ENCODE assay signal across 8 cellular contexts in the genomic region with DNA sequence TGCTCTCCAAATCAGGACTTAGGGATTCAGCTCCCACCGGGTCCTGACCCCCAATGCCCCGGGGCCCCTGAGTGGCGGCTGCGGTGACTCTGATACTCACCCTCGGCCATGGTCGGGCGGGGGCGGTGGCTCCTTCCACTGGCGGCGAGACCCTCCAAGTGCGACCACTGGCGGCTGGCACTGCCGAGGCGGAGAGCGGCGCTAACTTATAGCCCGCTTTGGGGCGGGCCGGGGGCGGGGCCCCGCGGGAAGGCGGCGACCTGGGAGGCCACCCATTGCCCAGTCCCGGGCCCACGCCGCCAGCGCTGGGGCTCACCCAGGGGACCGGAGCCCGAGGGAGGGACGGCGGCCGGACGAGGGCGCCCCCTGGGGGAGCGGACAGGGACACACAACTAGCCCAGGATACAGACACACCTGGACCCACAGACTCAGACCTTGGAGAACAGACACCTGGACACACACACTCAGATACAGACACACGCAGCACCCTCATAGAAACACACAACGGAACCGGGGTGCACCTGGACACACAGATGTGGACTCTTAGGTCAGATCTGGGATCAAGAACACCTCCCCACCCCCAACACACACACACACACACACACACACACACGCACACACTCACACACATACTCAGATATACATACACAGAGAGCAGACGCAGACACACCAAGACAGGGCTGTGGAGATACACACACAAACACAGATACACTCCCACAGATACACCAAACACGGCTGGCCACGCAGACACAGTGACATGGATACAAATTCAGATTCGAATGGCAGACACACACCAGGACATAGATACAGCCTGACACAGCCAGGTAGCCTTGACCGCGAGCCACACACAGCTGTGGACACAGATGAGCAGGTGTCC. TPM values are rescaled to one million over a fixed set of nuclear protein-coding genes. Genes with fewer than 3 reads are reported as not detected.
DNase-seq lines count a peak whose midpoint lies in the region; ATAC-seq and TF ChIP-seq lines count a peak whose summit lies in the region.

A gene (minus strand): TSS at position 182 of the 877 bp plus-strand sequence. CDS start 72 bp downstream, at position 110.

- no peak within 1 kb of the TSS for H3K9ac ChIP-seq in rectal smooth muscle tissue (ENCODE audit: low read length)

- H3K9me3 ChIP-seq in AG04450 (ENCODE audit: control insufficient read depth, insufficient read depth, low read length) = no peaks in the 10 kb centered on the region

- 9 to 19% (median 14%) methylated on average over 33 to 46 of the region's 46 CpGs for WGBS in adipose tissue, 3 donors

- TF ChIP-seq CTCF in AG04450 (IDR thresholded peaks at IDR 0.05; ENCODE audit: low read depth, low read length) (peak; percentile 77), HL-60 (IDR thresholded peaks at IDR 0.05; ENCODE audit: insufficient read depth, low read length) (peak; percentile 54)

- no peaks in the 10 kb centered on the region for H3K36me3 ChIP-seq in rectal smooth muscle tissue (ENCODE audit: control insufficient read depth, insufficient read depth, low read length)

- DNase-seq in AG04450 (ENCODE audit: low read depth, low spot score) (no peak), HL-60 (ENCODE audit: low read depth in 1 of 2, low spot score in 1 of 2) (peak; percentile 46 to 60), SHP77 treated with DMSO at 0.1 percent for 48 hours (lab: John Stamatoyannopoulos, UW) (peak; percentile 15), left cardiac atrium (peak; percentile 91)

- H3K4me1 ChIP-seq in rectal smooth muscle tissue (ENCODE audit: control insufficient read depth, insufficient read depth, low read length) = peaks cover 14% of the 10 kb centered on the region

- no peaks in the 10 kb centered on the region for H3K27me3 ChIP-seq in AG04450 (ENCODE audit: control insufficient read depth, insufficient read depth, low read length)
- no peaks in the 10 kb centered on the region for H3K27me3 ChIP-seq in HL-60 (ENCODE audit: insufficient read depth, poor library complexity, severe bottlenecking)
- no peaks in the 10 kb centered on the region for H3K27me3 ChIP-seq in rectal smooth muscle tissue (ENCODE audit: control insufficient read depth, insufficient read depth, low read length)

- CTCF ChIA-PET in AG04450 (lab: Charles Lee) = interaction anchor here (0.5 to 2.3 kb wide), 15 partner anchors 20 to 113 kb away, joined by 3 to 15 read pairs (median 6); no protein-coding TSS in a partner anchor

- peak within 1 kb of the TSS; percentile 70 for H3K4me3 ChIP-seq in AG04450 (ENCODE audit: low read depth, low read length)
- peak within 1 kb of the TSS; percentile 8 for H3K4me3 ChIP-seq in HL-60 (replicated peaks; ENCODE audit: insufficient read depth, low read length)
- H3K4me3 ChIP-seq in rectal smooth muscle tissue (ENCODE audit: low read length) = peak within 1 kb of the TSS; percentile 69

- H3K27ac ChIP-seq in AG04450 (ENCODE audit: low read depth, low read length) (peak within 1 kb of the TSS; percentile 47), HL-60 (replicated peaks) (no peak within 1 kb of the TSS), adipose tissue (ENCODE audit: low read depth, low read length) (no peak within 1 kb of the TSS), rectal smooth muscle tissue (ENCODE audit: low read depth, low read length) (peak within 1 kb of the TSS; percentile 2)

- intact Hi-C loops in left cardiac atrium (cut with DNase I) = loop anchor here (5.0 kb wide), 2 partner anchors 93 to 108 kb away; no protein-coding TSS in a partner anchor

- POLR2A ChIA-PET in AG04450 (lab: Yijun Ruan, JAX) = interaction anchor here (0.9 to 1.6 kb wide), 3 partner anchors 21 to 92 kb away, joined by 3 to 4 read pairs (median 3); no protein-coding TSS in a partner anchor

- ATAC-seq in GM18868 (IDR thresholded peaks at IDR 0.05; ENCODE audit: unreplicated experiment) = peak; percentile 74
- peak; percentile 87 to 90 for ATAC-seq in left cardiac atrium
- no peak for ATAC-seq in HG03378 (IDR thresholded peaks at IDR 0.05; ENCODE audit: unreplicated experiment)

RNA-seq across cellular contexts. Expression of the gene that starts here (rescaled TPM):
- polyA plus RNA-seq in AG04450 (2011; rRNA removed) = 326 and 398 TPM in 2 replicates
- polyA minus RNA-seq in AG04450 (2011; rRNA and poly(A)+ RNA removed) = 277 and 363 TPM in 2 replicates
- polyA plus RNA-seq in adipose tissue = 10 to 100 TPM; 12.7 to 53.1 (median 49.4) TPM
- total RNA-seq in left cardiac atrium = 100 to 1,000 TPM; 383 to 695 TPM

Comparison
In these comparisons a context has a peak if more than half of its experiments do, and no peak if none do; other contexts are left out.
1. H3K27ac ChIP-seq: peak in AG04450 (single experiment) and rectal smooth muscle tissue (single experiment); none in HL-60 (single experiment) and adipose tissue (single experiment).
2. H3K4me3 ChIP-seq: peak in every context shown above with its lines; median percentile 70 in AG04450; 69 in rectal smooth muscle tissue; 8 in HL-60.